ENCODE assay signal across 8 cellular contexts in the genomic region with DNA sequence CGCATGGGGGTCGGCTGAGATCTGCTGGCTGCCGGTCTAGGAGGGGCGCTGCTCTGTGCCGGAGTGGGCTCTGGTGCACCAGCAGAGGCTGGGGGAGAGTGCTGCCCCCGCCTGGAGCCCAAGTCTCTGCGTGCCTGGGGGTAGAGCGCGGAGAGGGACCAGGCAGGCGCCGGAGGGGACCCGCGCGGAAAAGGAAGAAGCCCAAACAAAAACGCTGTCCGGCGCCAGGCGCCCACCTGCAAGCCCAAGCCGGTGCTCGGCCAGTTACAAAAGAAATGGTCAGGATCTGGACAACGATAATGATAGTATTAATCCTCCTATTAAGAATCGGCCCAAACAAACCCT. TPM values are rescaled to one million over a fixed set of nuclear protein-coding genes. Genes with fewer than 3 reads are reported as not detected.
DNase-seq lines count a peak whose midpoint lies in the region; ATAC-seq and TF ChIP-seq lines count a peak whose summit lies in the region.

No MANE protein-coding gene starts in this region.

- TF ChIP-seq POLR2A in erythroblast (IDR thresholded peaks at IDR 0.05; ENCODE audit: low read length): no peak

- intact Hi-C loops in A673 (cut with micrococcal nuclease; ENCODE audit: unreplicated experiment) (loop anchor here (2.0 to 10.0 kb wide), 3 partner anchors 208 to 330 kb away; no protein-coding TSS in a partner anchor), OCI-LY7 (cut with micrococcal nuclease; ENCODE audit: unreplicated experiment) (no loop called here)

- ATAC-seq in GM21825 (IDR thresholded peaks at IDR 0.05; ENCODE audit: unreplicated experiment): no peak
- ATAC-seq in HG03196 (IDR thresholded peaks at IDR 0.05; ENCODE audit: unreplicated experiment): no peak

- H3K27ac Mint-ChIP-seq in neural crest cell (ENCODE audit: unreplicated experiment): no peak overlapping the region

- H3K4me2 ChIP-seq in OCI-LY7 (ENCODE audit: low read length): peak overlapping the region; percentile 53; the same call in 1 of the 2 replicates

- peaks cover 86% of the 10 kb centered on the region for H3K27me3 Mint-ChIP-seq in neural crest cell (ENCODE audit: low read depth)

- no peaks in the 10 kb centered on the region for H3K79me2 ChIP-seq in OCI-LY7 (ENCODE audit: insufficient read depth, low read depth, low read length)

- H3K9me2 ChIP-seq in OCI-LY7 (ENCODE audit: insufficient read depth, low read length): no peaks in the 10 kb centered on the region

- H3K4me1 Mint-ChIP-seq in neural crest cell: peaks cover 25% of the 10 kb centered on the region

- H3K4me3 Mint-ChIP-seq in neural crest cell: peak overlapping the region; percentile 87

- POLR2A ChIA-PET in A673 (lab: Charles Lee; ENCODE audit: low non-redundant PET): interaction anchor here (0.6 to 0.8 kb wide), 2 partner anchors 409 to 758 kb away, joined by 3 to 5 read pairs; no protein-coding TSS in a partner anchor
- POLR2A ChIA-PET in OCI-LY7 (lab: Charles Lee): no interaction called here

- H3K9me3 ChIP-seq in A673 (ENCODE audit: low read depth, low read length, poor library complexity, severe bottlenecking) (no peaks in the 10 kb centered on the region), OCI-LY7 (ENCODE audit: low read length) (no peaks in the 10 kb centered on the region)

- H3K27ac ChIP-seq in A673 (ENCODE audit: low read depth, low read length, poor library complexity, severe bottlenecking): no peak overlapping the region
- H3K27ac ChIP-seq in OCI-LY7 (ENCODE audit: low read depth, low read length, poor library complexity, severe bottlenecking): no peak overlapping the region

- H3K9me3 Mint-ChIP-seq in neural crest cell: no peaks in the 10 kb centered on the region

- BruUV-seq in A673 (replicated peaks; lab: Mats Ljungman, UMichigan): no TSS peak
- BruUV-seq in OCI-LY7 (replicated peaks; lab: Mats Ljungman, UMichigan): no TSS peak

- H3K4me1 ChIP-seq in A673 (ENCODE audit: insufficient read depth, low read length, poor library complexity, severe bottlenecking) (peaks cover 50% of the 10 kb centered on the region), OCI-LY7 (ENCODE audit: insufficient read depth, low read length, poor library complexity, severe bottlenecking) (peaks cover 9% of the 10 kb centered on the region)

- no peak overlapping the region for H2AFZ ChIP-seq in OCI-LY7 (ENCODE audit: low read length)

- peak overlapping the region; percentile 71 for H3K4me3 ChIP-seq in A673 (ENCODE audit: low read depth, low read length, poor library complexity, severe bottlenecking)
- peak overlapping the region; percentile 50 for H3K4me3 ChIP-seq in OCI-LY7 (ENCODE audit: low read depth, low read length, poor library complexity, severe bottlenecking)
- H3K4me3 ChIP-seq in fibroblast of mammary gland (ENCODE audit: control insufficient read depth, low read depth, low read length): peak overlapping the region; percentile 97

- H3K36me3 Mint-ChIP-seq in neural crest cell (ENCODE audit: low read depth): no peaks in the 10 kb centered on the region

- H3K27me3 ChIP-seq in A673 (replicated peaks; ENCODE audit: insufficient read depth, low read depth, low read length, poor library complexity): no peaks in the 10 kb centered on the region

- no peak for DNase-seq in A673 (ENCODE audit: low spot score)
- DNase-seq in OCI-LY7 (ENCODE audit: low spot score): peak; percentile 10
- DNase-seq in fibroblast of mammary gland (ENCODE audit: low read depth): no peak
- no peak for DNase-seq in neural crest cell (ENCODE audit: low read depth, low spot score)
- no peak for DNase-seq in erythroblast (lab: John Stamatoyannopoulos, UW)
- DNase-seq in KG1 (lab: John Stamatoyannopoulos, UW): no peak

- TF ChIP-seq CTCF in A673 (conservative IDR thresholded peaks at IDR 0.05; ENCODE audit: low read depth, low read length) (peak; percentile 34; the same call in 1 of the 2 replicates), OCI-LY7 (conservative IDR thresholded peaks at IDR 0.05; ENCODE audit: low read length) (peak; percentile 40; the same call in 1 of the 2 replicates), fibroblast of mammary gland (conservative IDR thresholded peaks at IDR 0.05; ENCODE audit: control insufficient read depth, insufficient read depth, low read depth, low read length) (no peak), neural crest cell (conservative IDR thresholded peaks at IDR 0.05) (no peak)

- H3K36me3 ChIP-seq in A673 (ENCODE audit: insufficient read depth, low read length, poor library complexity, severe bottlenecking) (no peaks in the 10 kb centered on the region), OCI-LY7 (ENCODE audit: insufficient read depth, low read length) (no peaks in the 10 kb centered on the region)

- CTCF ChIA-PET in A673 (lab: Charles Lee): no interaction called here
- CTCF ChIA-PET in OCI-LY7 (lab: Charles Lee; ENCODE audit: unreplicated experiment): no interaction called here

- H4K20me1 ChIP-seq in OCI-LY7 (ENCODE audit: insufficient read depth, low read length): no peaks in the 10 kb centered on the region

RNA-seq across cellular contexts. Expression of a gene that starts 0.6 kb away (rescaled TPM):
- 42.9 and 50.9 TPM in 2 replicates for total RNA-seq in A673 (2021)
- 0.44 and 0.47 TPM in 2 replicates for total RNA-seq in OCI-LY7 (2014; rRNA removed; shearing (Covaris generic))
- not detected in 2 replicates for total RNA-seq in OCI-LY7 (2022)
- 7.5 and 7.9 TPM in 2 replicates for total RNA-seq in neural crest cell

Comparison
In these comparisons a context has a peak if more than half of its experiments do, and no peak if none do; other contexts are left out.
1. CTCF ChIP-seq: peak in A673 (single experiment) and OCI-LY7 (single experiment); none in fibroblast of mammary gland (single experiment) and neural crest cell (single experiment).
2. Peak in every context shown above with its lines, with median percentiles within 50 percentile points of each other: H3K4me3 ChIP-seq.